In genomic region chr14:61344437-61345143, GRCh38 we compare ENCODE assay signal across 9 cellular contexts. TPM values are rescaled to one million over a fixed set of nuclear protein-coding genes. Genes with fewer than 3 reads are reported as not detected.
DNase-seq lines count a peak whose midpoint lies in the region; ATAC-seq, FAIRE-seq and TF ChIP-seq lines count a peak whose summit lies in the region.
"Had no signal": no experiment of that assay in that cellular context is flagged by ENCODE, and none has a peak within 500 bp of the region (broad histone marks: within the 10 kb centered on the region; RNA-seq: fewer than 3 reads in every experiment).

No MANE protein-coding gene starts in this region.

- peak overlapping the region; percentile 85; the same call in 2 of the 3 replicates for H3K27ac ChIP-seq in K562 (ENCODE audit: extremely low read depth, low read depth, low read length)

- H3K4me2 ChIP-seq in K562 (ENCODE audit: insufficient read depth, low read length) = peak overlapping the region; percentile 39

- no peak for TF ChIP-seq RAD21 in K562 (CRISPR knock-in tag; conservative IDR thresholded peaks at IDR 0.05 in 1 of 2, IDR thresholded peaks at IDR 0.05 in 1 of 2)

- peaks cover 9 to 32% of the 10 kb centered on the region in 2 experiments; a peak in 3 of 5 replicates for H3K4me1 ChIP-seq in K562 (replicated peaks in 1 of 2; ENCODE audit: control insufficient read depth in 2 of 2, insufficient read depth in 2 of 2, low read length in 2 of 2)

- WGBS in K562 (ENCODE audit: insufficient coverage, low coverage, missing lambda C conversion rate) = 51% methylated on average over 7 of the region's 7 CpGs

- no peak for TF ChIP-seq POLR2A in K562 (conservative IDR thresholded peaks at IDR 0.05)

- H3K79me2 ChIP-seq in K562 (ENCODE audit: control insufficient read depth, insufficient read depth, low read length) = peaks cover 3% of the 10 kb centered on the region; the same call in 1 of the 3 replicates

- TF ChIP-seq CTCF in CD14-positive monocyte (IDR thresholded peaks at IDR 0.05) (no peak), K562 (IDR thresholded peaks at IDR 0.05 in 2 of 3, conservative IDR thresholded peaks at IDR 0.05 in 1 of 3; ENCODE audit: insufficient read depth in 2 of 3, low read depth in 1 of 3, low read length in 3 of 3) (no peak), GM10266 (IDR thresholded peaks at IDR 0.05; ENCODE audit: control insufficient read depth, insufficient read depth, low read depth, missing control alignments) (no peak), GM10248 (IDR thresholded peaks at IDR 0.05; ENCODE audit: control extremely low read depth, extremely low read depth, low read depth, missing control alignments) (no peak)

- no peak for DNase-seq in CD14-positive monocyte (ENCODE audit: low spot score)
- no peak for DNase-seq in K562 (ENCODE audit: extremely low read depth in 1 of 4, low spot score in 3 of 4)
- no peak for DNase-seq in naive thymus-derived CD8-positive, alpha-beta T cell
- no peak for DNase-seq in GM10266 (ENCODE audit: extremely low spot score)
- no peak for DNase-seq in hippocampal formation (lab: John Stamatoyannopoulos, UW)
- DNase-seq in T-helper 9 cell = no peak
- no peak for DNase-seq in GM10248 (ENCODE audit: extremely low spot score)
- DNase-seq: H7 had no signal

- no peak for TF ChIP-seq EP300 in K562 (IDR thresholded peaks at IDR 0.05; ENCODE audit: low read length)

- in situ Hi-C loops in K562 (cut with MboI) = no loop called here

- intact Hi-C loops in CD14-positive monocyte (cut with micrococcal nuclease) = no loop called here
- intact Hi-C loops in K562 (cut with micrococcal nuclease) = no loop called here

- no peak for FAIRE-seq in K562 (lab: Jason Lieb, UNC)

- ATAC-seq in HG03378 (IDR thresholded peaks at IDR 0.05; ENCODE audit: unreplicated experiment) (peak; percentile 34), K562 (peak; percentile 10; the same call in 1 of the 3 replicates)
- ATAC-seq in naive thymus-derived CD8-positive, alpha-beta T cell = peak in 1 of 2 donors; percentile 4

- H3K4me3 Mint-ChIP-seq in CD14-positive monocyte = peak overlapping the region; percentile 72 to 91
- H3K4me3 Mint-ChIP-seq in naive thymus-derived CD8-positive, alpha-beta T cell = peak overlapping the region; percentile 65 to 92 (median 87)

- CTCF ChIA-PET in K562 (lab: Yijun Ruan, JAX; ENCODE audit: low intra/inter-chr PET ratio) (no interaction called here), GM10248 (lab: Yijun Ruan, JAX) (interaction anchor here (1.0 to 1.7 kb wide), 2 partner anchors 13 to 23 kb away, joined by 3 to 4 read pairs; no protein-coding TSS in a partner anchor)

- no TSS peak for BruUV-seq in K562 (replicated peaks; lab: Mats Ljungman, UMichigan)

- no peak overlapping the region for H3K4me3 ChIP-seq in K562

- peak overlapping the region in 1 of 2 experiments; percentile 72; a peak in 1 of 4 replicates for H3K9ac ChIP-seq in K562 (ENCODE audit: insufficient read depth in 1 of 2, low read depth in 2 of 2, low read length in 2 of 2)

- no peaks in the 10 kb centered on the region for H4K20me1 ChIP-seq in K562 (replicated peaks; ENCODE audit: control insufficient read depth, insufficient read depth, low read length)

- peaks cover 87% of the 10 kb centered on the region for H3K4me1 Mint-ChIP-seq in CD14-positive monocyte
- H3K4me1 Mint-ChIP-seq in naive thymus-derived CD8-positive, alpha-beta T cell = peaks cover 58 to 100% (median 96%) of the 10 kb centered on the region in 4 donors

- peaks cover 0 to 2% (median 0%) of the 10 kb centered on the region in 3 donors for H3K27me3 Mint-ChIP-seq in CD14-positive monocyte (ENCODE audit: low read depth in 3 of 3)
- no peaks in the 10 kb centered on the region for H3K27me3 Mint-ChIP-seq in naive thymus-derived CD8-positive, alpha-beta T cell

- POLR2A ChIA-PET in K562 (lab: Yijun Ruan, JAX) = no interaction called here
- POLR2A ChIA-PET in naive thymus-derived CD8-positive, alpha-beta T cell (lab: Charles Lee) = interaction anchor here (0.5 to 11.1 kb wide), 10 partner anchors 9 to 59 kb away, joined by 3 to 135 read pairs (median 4); partner anchors contain the start of gene PRKCH
- POLR2A ChIA-PET in GM10248 (lab: Yijun Ruan, JAX) = no interaction called here

- H3K36me3 ChIP-seq in K562 (ENCODE audit: control insufficient read depth, insufficient read depth, low read length) = no peaks in the 10 kb centered on the region

- no peaks in the 10 kb centered on the region for H3K27me3 ChIP-seq in K562 (ENCODE audit: control insufficient read depth in 2 of 2, insufficient read depth in 2 of 2, low read length in 2 of 2)

- H2AFZ ChIP-seq in K562 (ENCODE audit: low read depth, low read length) = peak overlapping the region; percentile 91

- H3K27ac Mint-ChIP-seq in CD14-positive monocyte = peak overlapping the region; percentile 95 to 99 (median 98)
- H3K27ac Mint-ChIP-seq in naive thymus-derived CD8-positive, alpha-beta T cell = peak overlapping the region in 9 of 10 donors; percentile 94 to 100 (median 99)

- no peaks in the 10 kb centered on the region for H3K9me1 ChIP-seq in K562 (ENCODE audit: control insufficient read depth, insufficient read depth, low read length)

- H3K9me3 ChIP-seq in K562 (replicated peaks; ENCODE audit: control insufficient read depth, insufficient read depth, low read depth, low read length) = no peaks in the 10 kb centered on the region

- H3K9me3 Mint-ChIP-seq in CD14-positive monocyte = peaks cover 0 to 3% (median 0%) of the 10 kb centered on the region in 7 donors
- H3K9me3 Mint-ChIP-seq in naive thymus-derived CD8-positive, alpha-beta T cell = peaks cover 0 to 4% (median 0%) of the 10 kb centered on the region in 9 donors

- H3K36me3 Mint-ChIP-seq in CD14-positive monocyte = peaks cover 3 to 7% of the 10 kb centered on the region in 2 donors
- peaks cover 0 to 16% (median 4%) of the 10 kb centered on the region in 3 donors for H3K36me3 Mint-ChIP-seq in naive thymus-derived CD8-positive, alpha-beta T cell

TF ChIP-seq in K562, 482 proteins besides CTCF, POLR2A, EP300 and RAD21:
- TF ChIP-seq NR2C2 (CRISPR knock-in tag; IDR thresholded peaks at IDR 0.05) (no peak), NR2C2 (tag; IDR thresholded peaks at IDR 0.05) (0 out of 2 replicates have a peak, but pooled peaks have one; percentile 25), MECOM (CRISPR knock-in tag; IDR thresholded peaks at IDR 0.05) (no peak)

RNA-seq across cellular contexts. Expression of gene PRKCH, which starts 23.2 kb away (rescaled TPM):
- polyA plus RNA-seq in CD14-positive monocyte (1 to 10 TPM; 3.6 to 5.4 TPM), K562 (2011; rRNA removed) (0.83 and 2.7 TPM in 2 replicates), K562 (2014; fragmentation: Illumina TruSeq; extraction: Trizol) (4.1 and 4.3 TPM in 2 replicates), K562 (2014; fragmentation: Nextera tagmentation; extraction: Ambion mirVana) (1 to 10 TPM in 1 of 2 experiments, under 1 TPM in 1; 0.61 to 1.1 TPM), K562 (2014; rRNA removed) (2.7 and 4.4 TPM in 2 replicates)
- total RNA-seq in K562 (2011; cell fraction: chromatin; rRNA removed; ENCODE audit: low replicate concordance) = 8.7 and 13.2 TPM in 2 replicates
- 3.2 and 3.5 TPM in 2 replicates for total RNA-seq in K562 (2011; cell fraction: nucleolus; rRNA removed)
- total RNA-seq in K562 (2011; cell fraction: nucleoplasm; rRNA removed) = 7.8 and 8.9 TPM in 2 replicates
- total RNA-seq in K562 (2014; rRNA removed) (4.0 and 9.9 TPM in 2 replicates), K562 (2014; rRNA removed; fragmentation: Illumina TruSeq; extraction: Trizol) (4.1 and 4.3 TPM in 2 replicates), K562 (2015; rRNA removed; fragmentation: Illumina TruSeq; extraction: Trizol) (3.8 and 4.0 TPM in 2 replicates), K562 (2021) (4.0 and 5.6 TPM in 2 replicates)
- polyA plus RNA-seq in K562 (2011; cell fraction: cytosol; rRNA removed) = 0.62 and 4.8 TPM in 2 replicates
- polyA plus RNA-seq in K562 (2011; cell fraction: nucleus; rRNA removed) = 0.81 and 4.7 TPM in 2 replicates
- polyA plus RNA-seq in K562 (2012) = 2.0 and 5.2 TPM in 2 replicates
- 3.0 and 6.1 TPM in 2 replicates for polyA minus RNA-seq in K562 (2011; rRNA and poly(A)+ RNA removed)
- polyA minus RNA-seq in K562 (2011; cell fraction: cytosol; rRNA and poly(A)+ RNA removed) = 10.4 TPM in 1 of 2 replicates, not detected in the other
- polyA minus RNA-seq in K562 (2011; cell fraction: nucleus; rRNA and poly(A)+ RNA removed) = 0.33 and 2.4 TPM in 2 replicates
- 100 to 1,000 TPM; 284 to 306 TPM for total RNA-seq in naive thymus-derived CD8-positive, alpha-beta T cell
- polyA plus RNA-seq in naive thymus-derived CD8-positive, alpha-beta T cell = 100 to 1,000 TPM; 184 to 264 (median 209) TPM

Comparison
In these comparisons a context has a peak if more than half of its experiments do, and no peak if none do; other contexts are left out.
1. RNA of gene PRKCH, which starts 23.2 kb away (polyA plus RNA-seq): 184 to 264 TPM in naive thymus-derived CD8-positive, alpha-beta T cell; 3.6 to 5.4 TPM in CD14-positive monocyte and 0.61 to 5.2 TPM in K562; every median in the first group is over 10 times any median in the second.